ENCODE assay signal across 14 cellular contexts in genomic region chr13:42363941-42364612, GRCh38.
A peak's percentile ranks its signal among the peaks of the same experiment; 100 is the strongest.
DNase-seq lines count a peak whose midpoint lies in the region; ATAC-seq, FAIRE-seq and TF ChIP-seq lines count a peak whose summit lies in the region.
"Had no signal": no experiment of that assay in that cellular context is flagged by ENCODE, and none has a peak within 500 bp of the region (broad histone marks: within the 10 kb centered on the region; RNA-seq: fewer than 3 reads in every experiment).

No MANE protein-coding gene starts in this region.

- H3K4ac ChIP-seq in H1 (replicated peaks; ENCODE audit: insufficient read length, low read depth, low read length) = no peak overlapping the region

- TF ChIP-seq POLR2A in H1 (IDR thresholded peaks at IDR 0.05; ENCODE audit: control extremely low read depth in 1 of 2, low read depth in 2 of 2, low read length in 2 of 2) = no peak

- no peaks in the 10 kb centered on the region for H3K79me2 ChIP-seq in OCI-LY3 (ENCODE audit: low read length)
- no peaks in the 10 kb centered on the region for H3K79me2 ChIP-seq in H1 (ENCODE audit: control insufficient read depth in 1 of 2, insufficient read depth in 2 of 2, low read length in 2 of 2)
- H3K79me2 ChIP-seq in neural progenitor cell (ENCODE audit: low read depth) = no peaks in the 10 kb centered on the region

- H2BK5ac ChIP-seq in H1 (ENCODE audit: low read depth, low read length) = no peak overlapping the region

- H2AFZ ChIP-seq in OCI-LY3 (ENCODE audit: low read depth, low read length) (no peak overlapping the region), H1 (ENCODE audit: low read length) (peak overlapping the region; percentile 86; the same call in 1 of the 2 replicates), neural progenitor cell (replicated peaks) (peak overlapping the region; percentile 90)

- 78% methylated on average over 3 of the region's 3 CpGs; no CpG with 5 or more reads in 1 of the 2 experiments for WGBS in H1 (ENCODE audit: extremely low coverage in 1 of 2, insufficient coverage in 1 of 2, insufficient read length in 1 of 2, insufficient replicate concordance in 2 of 2, low coverage in 1 of 2, low lambda C conversion rate in 2 of 2, missing lambda C conversion rate in 1 of 2), 2 experiments

- DNase-seq in H4 (ENCODE audit: low spot score) (peak; percentile 32), H1 (ENCODE audit: low read depth in 1 of 2, low spot score in 2 of 2) (no peak), neural progenitor cell (ENCODE audit: low spot score) (no peak), activated T-cell treated with anti-CD3 and anti-CD28 coated beads for 4 hours (no peak), progenitor cell of endocrine pancreas (ENCODE audit: low spot score, unreplicated experiment) (no peak), CD14-positive monocyte (ENCODE audit: low spot score) (no peak)
- DNase-seq: activated B cell treated with CpG ODN at 0.5 μM for 24 hours; activated T-cell treated with anti-CD3 and anti-CD28 coated beads, Interleukin-2, amount 50 U/mL, for 4 hours; Caco-2; naive B cell; SHP77; testis had no signal

- no peak for FAIRE-seq in H1 (lab: Jason Lieb, UNC)

- H4K20me1 ChIP-seq in OCI-LY3 (ENCODE audit: insufficient read depth, low read length) = no peaks in the 10 kb centered on the region
- no peaks in the 10 kb centered on the region for H4K20me1 ChIP-seq in H1 (replicated peaks in 1 of 2; ENCODE audit: control insufficient read depth in 1 of 2, insufficient read depth in 2 of 2, low read length in 2 of 2)
- no peaks in the 10 kb centered on the region for H4K20me1 ChIP-seq in neural progenitor cell (ENCODE audit: low read depth)

- H4K5ac ChIP-seq in H1 (ENCODE audit: insufficient read length, low read depth, low read length) = no peak overlapping the region

- H3K36me3 Mint-ChIP-seq in neural progenitor cell (no peaks in the 10 kb centered on the region), progenitor cell of endocrine pancreas (ENCODE audit: insufficient read depth) (no peaks in the 10 kb centered on the region), CD14-positive monocyte (no peaks in the 10 kb centered on the region)
- H3K36me3 Mint-ChIP-seq: naive B cell had no signal

- no peak for ATAC-seq in GM21723 (IDR thresholded peaks at IDR 0.05; ENCODE audit: unreplicated experiment)
- ATAC-seq: activated T-cell treated with anti-CD3 and anti-CD28 coated beads, Interleukin-2, amount 50 U/mL, for 4 hours had no signal

- peaks cover 9% of the 10 kb centered on the region for H3K4me1 Mint-ChIP-seq in neural progenitor cell
- no peaks in the 10 kb centered on the region for H3K4me1 Mint-ChIP-seq in progenitor cell of endocrine pancreas (ENCODE audit: low read depth)
- peaks cover 4% of the 10 kb centered on the region for H3K4me1 Mint-ChIP-seq in CD14-positive monocyte

- CTCF ChIA-PET in H1 (lab: Charles Lee; ENCODE audit: partially characterized antibody) = interaction anchor here (0.8 to 1.2 kb wide), 3 partner anchors 9 to 115 kb away, joined by 3 to 4 read pairs (median 3); no protein-coding TSS in a partner anchor

- no peak overlapping the region for H3K56ac ChIP-seq in H1 (replicated peaks; ENCODE audit: insufficient read length, low read depth, low read length)

- no peak for TF ChIP-seq EP300 in H1 (IDR thresholded peaks at IDR 0.05; ENCODE audit: borderline replicate concordance in 1 of 2, low read depth in 2 of 2, low read length in 2 of 2)

- H3K4me2 ChIP-seq in OCI-LY3 (ENCODE audit: low read length) (peak overlapping the region; percentile 13), H1 (ENCODE audit: insufficient read depth in 1 of 2, low read depth in 2 of 2, low read length in 2 of 2) (no peak overlapping the region), neural progenitor cell (peak overlapping the region; percentile 41)

- no peaks in the 10 kb centered on the region for H3F3A ChIP-seq in neural progenitor cell (ENCODE audit: low read depth)

- no peak overlapping the region for H3K27ac Mint-ChIP-seq in neural progenitor cell
- no peak overlapping the region for H3K27ac Mint-ChIP-seq in progenitor cell of endocrine pancreas
- peak overlapping the region in 1 of 7 donors; percentile 5 for H3K27ac Mint-ChIP-seq in CD14-positive monocyte
- H3K27ac Mint-ChIP-seq: activated B cell treated with CpG ODN at 0.5 μM for 24 hours, naive B cell had no signal

- H3K27me3 ChIP-seq in OCI-LY3 (ENCODE audit: low read depth, low read length) = no peaks in the 10 kb centered on the region
- H3K27me3 ChIP-seq in H1 (replicated peaks in 1 of 4; ENCODE audit: control insufficient read depth in 3 of 4, extremely low read depth in 1 of 4, insufficient read depth in 3 of 4, low read length in 3 of 4) = no peaks in the 10 kb centered on the region
- no peaks in the 10 kb centered on the region for H3K27me3 ChIP-seq in neural progenitor cell
- H3K27me3 ChIP-seq: testis had no signal

- TF ChIP-seq CTCF in OCI-LY3 (IDR thresholded peaks at IDR 0.05; ENCODE audit: low read depth, low read length) = 0 out of 2 replicates have a peak, but pooled peaks have one; percentile 17
- peak in 1 of 3 experiments; percentile 20; a peak in 1 of 4 replicates for TF ChIP-seq CTCF in H1 (IDR thresholded peaks at IDR 0.05; ENCODE audit: control extremely low read depth in 1 of 3, insufficient read depth in 1 of 3, low read depth in 1 of 3, low read length in 3 of 3)
- TF ChIP-seq CTCF in neural progenitor cell (IDR thresholded peaks at IDR 0.05) = no peak
- no peak for TF ChIP-seq CTCF in progenitor cell of endocrine pancreas (IDR thresholded peaks at IDR 0.05; ENCODE audit: unreplicated experiment)
- no peak for TF ChIP-seq CTCF in CD14-positive monocyte (IDR thresholded peaks at IDR 0.05)

- H3K27ac ChIP-seq in OCI-LY3 (ENCODE audit: low read length) (no peak overlapping the region), H1 (ENCODE audit: low read depth, low read length) (no peak overlapping the region), neural progenitor cell (no peak overlapping the region)
- H3K27ac ChIP-seq: testis had no signal

- H3K36me3 ChIP-seq in OCI-LY3 (replicated peaks; ENCODE audit: low read depth, low read length) (no peaks in the 10 kb centered on the region), H1 (ENCODE audit: control insufficient read depth in 2 of 4, insufficient read depth in 4 of 4, low read length in 3 of 4) (no peaks in the 10 kb centered on the region), neural progenitor cell (no peaks in the 10 kb centered on the region)

- H3K4me3 Mint-ChIP-seq in neural progenitor cell (no peak overlapping the region), progenitor cell of endocrine pancreas (ENCODE audit: low read depth) (no peak overlapping the region), CD14-positive monocyte (no peak overlapping the region)
- H3K4me3 Mint-ChIP-seq: activated B cell treated with CpG ODN at 0.5 μM for 24 hours; activated T-cell treated with anti-CD3 and anti-CD28 coated beads, Interleukin-2, amount 50 U/mL, for 4 hours; naive B cell had no signal

- no peak overlapping the region for H4K91ac ChIP-seq in H1 (replicated peaks; ENCODE audit: insufficient read length, low read length)

- H2BK15ac ChIP-seq in H1 (ENCODE audit: low read length) = no peak overlapping the region

- H3K9me3 ChIP-seq in OCI-LY3 (ENCODE audit: insufficient read depth, low read length) = no peaks in the 10 kb centered on the region
- no peaks in the 10 kb centered on the region for H3K9me3 ChIP-seq in H1 (ENCODE audit: insufficient read depth in 2 of 2, low read depth in 1 of 2, low read length in 1 of 2)
- no peaks in the 10 kb centered on the region for H3K9me3 ChIP-seq in neural progenitor cell (ENCODE audit: low read depth)
- H3K9me3 ChIP-seq: Caco-2, testis had no signal

- H3K23ac ChIP-seq in H1 (ENCODE audit: insufficient read length) = no peak overlapping the region

- H2BK12ac ChIP-seq in H1 (ENCODE audit: low read depth, low read length) = no peak overlapping the region

- peak overlapping the region; percentile 26; the same call in 1 of the 2 replicates for H2BK20ac ChIP-seq in H1 (ENCODE audit: low read length)

- H3K18ac ChIP-seq in H1 (ENCODE audit: extremely low read depth, low read length) = no peak overlapping the region

- H3K79me1 ChIP-seq in H1 (ENCODE audit: low read depth, low read length) = no peaks in the 10 kb centered on the region

- H3K27me3 Mint-ChIP-seq in neural progenitor cell (ENCODE audit: insufficient read depth, low read depth) (peaks cover 3% of the 10 kb centered on the region), progenitor cell of endocrine pancreas (no peaks in the 10 kb centered on the region), CD14-positive monocyte (ENCODE audit: low read depth in 3 of 3) (peaks cover 0 to 4% (median 2%) of the 10 kb centered on the region in 3 donors)
- H3K27me3 Mint-ChIP-seq: activated B cell treated with CpG ODN at 0.5 μM for 24 hours, naive B cell had no signal

- no peak overlapping the region for H2AK5ac ChIP-seq in H1 (ENCODE audit: low read depth, low read length)

- H4K8ac ChIP-seq in H1 (ENCODE audit: extremely low read depth, insufficient read depth, low read length) = no peak overlapping the region

- no peak overlapping the region for H2BK120ac ChIP-seq in H1 (replicated peaks; ENCODE audit: low read depth, low read length)

- POLR2A ChIA-PET in H1 (lab: Charles Lee; ENCODE audit: partially characterized antibody) = no interaction called here

- H3K4me3 ChIP-seq in OCI-LY3 (ENCODE audit: low read length) = no peak overlapping the region
- H3K4me3 ChIP-seq in H1 (ENCODE audit: extremely low read depth in 1 of 4, insufficient read depth in 2 of 4, low read depth in 3 of 4, low read length in 4 of 4) = no peak overlapping the region
- no peak overlapping the region for H3K4me3 ChIP-seq in neural progenitor cell
- H3K4me3 ChIP-seq: testis had no signal

- TF ChIP-seq RAD21 in H1 (IDR thresholded peaks at IDR 0.05 in 1 of 2, conservative IDR thresholded peaks at IDR 0.05 in 1 of 2; ENCODE audit: low read depth in 2 of 2, low read length in 2 of 2) = peak; percentile 25 to 38; a peak in 3 of 4 replicates

- H3K23me2 ChIP-seq in H1 (ENCODE audit: low read depth, low read length) = no peaks in the 10 kb centered on the region; the same call in 1 of the 2 replicates

- H3K4me1 ChIP-seq in OCI-LY3 (ENCODE audit: low read length) = peaks cover 27% of the 10 kb centered on the region
- peaks cover 0 to 3% (median 0%) of the 10 kb centered on the region in 4 experiments; a peak in 2 of 7 replicates for H3K4me1 ChIP-seq in H1 (replicated peaks in 1 of 4; ENCODE audit: control insufficient read depth in 3 of 4, insufficient read depth in 4 of 4, low read length in 3 of 4)
- peaks cover 15% of the 10 kb centered on the region for H3K4me1 ChIP-seq in neural progenitor cell
- H3K4me1 ChIP-seq: Caco-2, testis had no signal

- no peak overlapping the region for H3K9ac ChIP-seq in OCI-LY3 (ENCODE audit: low read length)
- H3K9ac ChIP-seq in H1 (replicated peaks in 1 of 4; ENCODE audit: extremely low read depth in 1 of 4, low read depth in 3 of 4, low read length in 3 of 4) = no peak overlapping the region
- H3K9ac ChIP-seq in neural progenitor cell = no peak overlapping the region

- no peak overlapping the region for H3K14ac ChIP-seq in H1 (ENCODE audit: insufficient read length)

- intact Hi-C loops in CD14-positive monocyte (cut with micrococcal nuclease) = no loop called here

- H3K9me3 Mint-ChIP-seq in neural progenitor cell (no peaks in the 10 kb centered on the region), progenitor cell of endocrine pancreas (ENCODE audit: low read depth) (no peaks in the 10 kb centered on the region), CD14-positive monocyte (peaks cover 0 to 2% (median 0%) of the 10 kb centered on the region in 7 donors)
- H3K9me3 Mint-ChIP-seq: activated B cell treated with CpG ODN at 0.5 μM for 24 hours; activated T-cell treated with anti-CD3 and anti-CD28 coated beads, Interleukin-2, amount 50 U/mL, for 4 hours; naive B cell had no signal

Comparison
In these comparisons a context has a peak if more than half of its experiments do, and no peak if none do; other contexts are left out.
1. H3K4me2 ChIP-seq: peak in OCI-LY3 (single experiment) and neural progenitor cell (single experiment); none in H1 (0 of 2).